In the genomic region with DNA sequence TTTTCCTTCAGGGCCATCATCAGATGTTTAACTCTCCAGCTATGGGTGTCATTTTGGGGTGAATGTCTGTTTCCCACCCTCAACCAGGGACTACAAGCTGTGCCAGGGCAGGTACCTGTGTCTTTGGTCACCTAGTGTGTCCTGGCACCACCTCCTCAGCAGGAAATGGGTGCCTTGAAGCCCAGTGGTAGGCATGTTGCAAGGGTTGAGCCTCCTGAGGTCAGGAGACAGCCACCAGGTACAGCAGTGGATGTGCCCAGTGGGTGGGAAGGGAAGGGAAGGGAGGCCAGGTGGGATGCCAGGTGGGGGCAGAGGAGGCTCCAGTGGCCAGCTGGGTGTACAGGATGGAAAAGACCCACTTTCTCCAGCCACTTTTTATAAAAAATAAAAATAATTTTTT, we compare ENCODE assay signal across 21 cellular contexts. TPM values are rescaled to one million over a fixed set of nuclear protein-coding genes. Genes with fewer than 3 reads are reported as not detected.
"Had no signal": no experiment of that assay in that cellular context is flagged by ENCODE, and none has a peak within 500 bp of the region (broad histone marks: within the 10 kb centered on the region; RNA-seq: fewer than 3 reads in every experiment).

No MANE protein-coding gene starts in this region.

- H3K9ac ChIP-seq: parathyroid adenoma had no signal

- DNase-seq: activated CD4-positive, alpha-beta memory T cell treated with anti-CD3 and anti-CD28 coated beads for 36 hours; activated CD4-positive, alpha-beta T cell treated with anti-CD3 and anti-CD28 coated beads, Interleukin-2, amount 10 ng/mL, durations not matched to agents 24 days and 14 days; activated CD4-positive, CD25-positive, alpha-beta regulatory T cell treated with anti-CD3 and anti-CD28 coated beads, Interleukin-2, amount 50 U/mL, for 72 hours; activated gamma-delta T cell treated with Interleukin-2 at 50 U/mL for 16 hours; activated naive CD8-positive, alpha-beta T cell treated with anti-CD3 and anti-CD28 coated beads, Interleukin-2, amount 50 U/mL, for 24 hours; activated T-cell treated with anti-CD3 and anti-CD28 coated beads, Interleukin-2, amount 50 U/mL, for 4 hours; dermis blood vessel endothelial cell; effector CD4-positive, alpha-beta T cell; foreskin melanocyte; naive thymus-derived CD8-positive, alpha-beta T cell; occipital lobe; stimulated activated CD4-positive, alpha-beta T cell treated with anti-CD3 and anti-CD28 coated beads, Interleukin-4, amount 100 ng/mL, for 1 hour; stimulated activated naive CD8-positive, alpha-beta T cell treated with anti-CD3 and anti-CD28 coated beads, Interleukin-15, Interleukin-2, amounts not matched to agents 100 U/mL and 50 U/mL, for 24 hours; T-helper 1 cell; testis had no signal

- H3K27ac ChIP-seq: esophagus muscularis mucosa, parathyroid adenoma, testis had no signal

- H3K9me3 ChIP-seq: testis had no signal

- H3K4me3 ChIP-seq: breast epithelium, esophagus muscularis mucosa, testis, transverse colon had no signal

- H2AFZ ChIP-seq: parathyroid adenoma had no signal

- H3K36me3 ChIP-seq: breast epithelium, esophagus muscularis mucosa, transverse colon had no signal

- H3K4me1 ChIP-seq: breast epithelium, parathyroid adenoma, testis had no signal

- H3K79me2 ChIP-seq: parathyroid adenoma had no signal

- H3K27me3 ChIP-seq: testis had no signal

- FAIRE-seq: islet of Langerhans, urothelium cell line had no signal

RNA-seq across cellular contexts. Expression of a gene that starts 25.5 kb away (rescaled TPM):
- total RNA-seq: naive thymus-derived CD8-positive, alpha-beta T cell had no signal
